ENCODE assay signal across 25 cellular contexts in genomic region chrX:84064164-84064563, GRCh38.
A peak's percentile ranks its signal among the peaks of the same experiment; 100 is the strongest.
DNase-seq lines count a peak whose midpoint lies in the region; ATAC-seq lines count a peak whose summit lies in the region.
"Had no signal": no experiment of that assay in that cellular context is flagged by ENCODE, and none has a peak within 500 bp of the region (broad histone marks: within the 10 kb centered on the region; RNA-seq: fewer than 3 reads in every experiment).

No MANE protein-coding gene starts in this region.

- no peaks in the 10 kb centered on the region for H3K27me3 ChIP-seq in GM23248 (replicated peaks; ENCODE audit: insufficient read depth)
- H3K27me3 ChIP-seq: body of pancreas, Peyer's patch, right lobe of liver, stomach had no signal

- DNase-seq in GM23248, result peak; percentile 30
- peak; percentile 1 for DNase-seq in NCI-H510A (lab: John Stamatoyannopoulos, UW)
- DNase-seq in fibroblast of gingiva (ENCODE audit: low read depth), result peak; percentile 61
- DNase-seq in renal cortical epithelial cell (ENCODE audit: low read depth), result peak; percentile 63
- DNase-seq: activated CD4-positive, alpha-beta memory T cell treated with anti-CD3 and anti-CD28 coated beads, Interleukin-2, amount 10 ng/mL, durations not matched to agents 7 days and 5 days; activated gamma-delta T cell; body of pancreas; CD8-positive, alpha-beta T cell; DMS 273 treated with DMSO at 0.1 percent for 48 hours; effector memory CD4-positive, alpha-beta T cell; glutamatergic neuron; lower lobe of right lung; NCI-H187 treated with DMSO at 0.1 percent for 48 hours; Peyer's patch; right lobe of liver; SIG-M5; stimulated activated CD8-positive, alpha-beta memory T cell treated with anti-CD3 and anti-CD28 coated beads, Interleukin-4, amount 100 ng/mL, for 48 hours; stomach; trophoblast cell had no signal

- no peak for ATAC-seq in HG03442 (IDR thresholded peaks at IDR 0.05; ENCODE audit: unreplicated experiment)
- no peak for ATAC-seq in HG02884 (IDR thresholded peaks at IDR 0.05; ENCODE audit: unreplicated experiment)
- ATAC-seq in HG02623 (IDR thresholded peaks at IDR 0.05; ENCODE audit: unreplicated experiment), result no peak
- ATAC-seq: activated CD4-positive, CD25-positive, alpha-beta regulatory T cell treated with anti-CD3 and anti-CD28 coated beads, Interleukin-2, amount 50 U/mL, for 24 hours; body of pancreas; CD8-positive, alpha-beta T cell; esophagus mucosa; K562; right lobe of liver had no signal

- no peaks in the 10 kb centered on the region for H3K36me3 ChIP-seq in GM23248 (ENCODE audit: low read depth)
- H3K36me3 ChIP-seq: lower lobe of right lung, Peyer's patch, right lobe of liver, stomach had no signal

- H3K9ac ChIP-seq in GM23248, result no peak overlapping the region

- no peaks in the 10 kb centered on the region for H3K79me2 ChIP-seq in GM23248 (ENCODE audit: insufficient read depth)

- no peaks in the 10 kb centered on the region for H3K9me3 ChIP-seq in GM23248 (ENCODE audit: low read depth)
- H3K9me3 ChIP-seq: body of pancreas, lower lobe of right lung, Peyer's patch, right lobe of liver had no signal

- no peaks in the 10 kb centered on the region for H3K4me1 ChIP-seq in GM23248 (ENCODE audit: insufficient read depth)
- H3K4me1 ChIP-seq: body of pancreas, lower lobe of right lung, Peyer's patch, right lobe of liver, stomach had no signal

- no peaks in the 10 kb centered on the region for H4K20me1 ChIP-seq in GM23248 (ENCODE audit: insufficient read depth)

- WGBS in GM23248 (ENCODE audit: low coverage in 1 of 2, low lambda C conversion rate in 2 of 2, missing lambda C conversion rate in 2 of 2), 2 experiments, result 95 to 96% methylated on average over 4 of the region's 4 CpGs

- H3K9me2 ChIP-seq in GM23248 (ENCODE audit: insufficient read depth), result no peaks in the 10 kb centered on the region

- H3F3A ChIP-seq in GM23248 (ENCODE audit: insufficient read depth), result no peaks in the 10 kb centered on the region

- H3K27ac ChIP-seq in GM23248, result no peak overlapping the region
- H3K27ac ChIP-seq: body of pancreas, lower lobe of right lung, Peyer's patch, right lobe of liver, stomach had no signal

- in situ Hi-C loops in GM23248 (cut with MboI), result no loop called here

- no peak overlapping the region for H2AFZ ChIP-seq in GM23248

- no peak overlapping the region for H3K4me2 ChIP-seq in GM23248 (ENCODE audit: unreplicated experiment)

- no peak overlapping the region for H3K4me3 ChIP-seq in GM23248
- H3K4me3 ChIP-seq: body of pancreas, K562, lower lobe of right lung, Peyer's patch, right lobe of liver, stomach had no signal

Comparison
In these comparisons a context has a peak if more than half of its experiments do, and no peak if none do; other contexts are left out.
1. DNase-seq: peak in every context shown above with its lines; median percentile 63 in renal cortical epithelial cell; 61 in fibroblast of gingiva; 30 in GM23248; 1 in NCI-H510A.